ENCODE assay signal across 9 cellular contexts in the genomic region with DNA sequence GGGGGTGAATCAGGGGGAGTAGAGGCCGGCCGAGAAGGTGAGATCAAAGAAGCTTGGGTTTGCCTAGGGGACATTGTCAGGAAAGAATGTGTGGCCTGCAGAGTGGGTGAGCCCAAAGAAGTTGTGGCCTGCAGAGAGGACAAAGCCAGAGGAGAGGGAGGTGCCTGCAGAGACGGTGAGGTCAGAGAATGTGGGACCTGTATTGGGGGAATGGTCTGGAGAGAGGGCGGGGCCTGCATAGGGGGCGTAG. TPM values are rescaled to one million over a fixed set of nuclear protein-coding genes. Genes with fewer than 3 reads are reported as not detected.
DNase-seq lines count a peak whose midpoint lies in the region; ATAC-seq, FAIRE-seq and TF ChIP-seq lines count a peak whose summit lies in the region.
"Had no signal": no experiment of that assay in that cellular context is flagged by ENCODE, and none has a peak within 500 bp of the region (broad histone marks: within the 10 kb centered on the region; RNA-seq: fewer than 3 reads in every experiment).

No MANE protein-coding gene starts in this region.

- no peak overlapping the region for H3K9ac ChIP-seq in GM12878 (ENCODE audit: control insufficient read depth, insufficient read depth, low read length)

- BruUV-seq in GM12878 (replicated peaks; lab: Mats Ljungman, UMichigan) = no TSS peak

- no peaks in the 10 kb centered on the region for H3K9me3 Mint-ChIP-seq in CD4-positive, alpha-beta T cell

- intact Hi-C loops in CD4-positive, alpha-beta T cell (cut with DNase I, micrococcal nuclease) = no loop called here
- intact Hi-C loops in GM12878 (cut with micrococcal nuclease; ENCODE audit: unreplicated experiment) = no loop called here
- intact Hi-C loops in mucosa of descending colon (cut with DNase I, micrococcal nuclease) = no loop called here

- CTCF ChIA-PET in CD4-positive, alpha-beta T cell (lab: Charles Lee) = no interaction called here
- CTCF ChIA-PET in GM12878 (lab: Yijun Ruan, JAX) = interaction anchor here (0.6 kb wide), 1 partner anchor 381 kb away, joined by 3 read pairs; no protein-coding TSS in a partner anchor

- H3K27ac ChIP-seq in CD4-positive, alpha-beta T cell (ENCODE audit: low read depth, low read length) = no peak overlapping the region
- H3K27ac ChIP-seq in GM12878 (ENCODE audit: control insufficient read depth, insufficient read depth) (no peak overlapping the region), WERI-Rb-1 (no peak overlapping the region)

- H3K4me3 Mint-ChIP-seq in CD4-positive, alpha-beta T cell = peak overlapping the region; percentile 57

- H3K4me1 ChIP-seq in GM12878 (ENCODE audit: control insufficient read depth, insufficient read depth, low read length) (peaks cover 12% of the 10 kb centered on the region; the same call in 1 of the 2 replicates), mucosa of descending colon (ENCODE audit: low read depth) (peaks cover 35% of the 10 kb centered on the region)

- no peak for ATAC-seq in CD4-positive, alpha-beta T cell (ENCODE audit: poor library complexity)
- ATAC-seq in GM12878 (peak; percentile 47), mucosa of descending colon (peak; percentile 14)

- SMC1A ChIA-PET in GM12878 (lab: Charles Lee; ENCODE audit: uncharacterized antibody, unreplicated experiment) = no interaction called here

- no peak overlapping the region; the same call in 1 of the 2 replicates for H2AFZ ChIP-seq in GM12878 (ENCODE audit: control insufficient read depth, low read depth, low read length)

- WGBS in GM12878 (ENCODE audit: insufficient coverage, insufficient replicate concordance, low lambda C conversion rate, missing lambda C conversion rate) = 24% methylated on average over 5 of the region's 5 CpGs

- peaks cover 28% of the 10 kb centered on the region for H3K27me3 ChIP-seq in CD4-positive, alpha-beta T cell (ENCODE audit: control insufficient read depth, insufficient read depth, low read length)
- H3K27me3 ChIP-seq in GM12878 (replicated peaks in 1 of 2; ENCODE audit: control insufficient read depth in 2 of 2, insufficient read depth in 2 of 2, low read length in 1 of 2) (peaks cover 3% of the 10 kb centered on the region in 2 experiments; a peak in 3 of 4 replicates), WERI-Rb-1 (ENCODE audit: insufficient read depth, low read depth, severe bottlenecking) (no peaks in the 10 kb centered on the region)

- H3K27ac Mint-ChIP-seq in CD4-positive, alpha-beta T cell = no peak overlapping the region

- FAIRE-seq in GM12878 (lab: Jason Lieb, UNC) = no peak

- H3K4me2 ChIP-seq in GM12878 (ENCODE audit: control insufficient read depth, insufficient read depth) = 0 out of 2 replicates have a peak overlapping the region, but pooled peaks have one; percentile 78

- POLR2A ChIA-PET in CD4-positive, alpha-beta T cell (lab: Charles Lee) = interaction anchor here (0.6 to 1.1 kb wide), 3 partner anchors 32 to 49 kb away, joined by 3 read pairs; a partner anchor contains a TSS
- POLR2A ChIA-PET in GM12878 (lab: Charles Lee) = no interaction called here

- DNase-seq in CD4-positive, alpha-beta T cell = no peak
- DNase-seq in HuH-7 (ENCODE audit: low spot score) = peak; percentile 62
- DNase-seq in GM12878 (ENCODE audit: low read depth, low spot score) = no peak
- DNase-seq in mucosa of descending colon = no peak
- no peak for DNase-seq in dermis blood vessel endothelial cell
- DNase-seq in WERI-Rb-1 = no peak
- no peak for DNase-seq in C1 segment of cervical spinal cord (lab: John Stamatoyannopoulos, UW)
- DNase-seq in islet precursor cell = no peak

- H3K79me2 ChIP-seq in GM12878 (ENCODE audit: control insufficient read depth, insufficient read depth, low read length) = no peaks in the 10 kb centered on the region

- RAD21 ChIA-PET in GM12878 (lab: Charles Lee; ENCODE audit: unreplicated experiment) = no interaction called here

- H3K27me3 Mint-ChIP-seq in CD4-positive, alpha-beta T cell = peaks cover 32% of the 10 kb centered on the region

- TF ChIP-seq POLR2A in GM12878 (IDR thresholded peaks at IDR 0.05; ENCODE audit: low read depth, low read length) = no peak

- no peaks in the 10 kb centered on the region for H3K36me3 Mint-ChIP-seq in CD4-positive, alpha-beta T cell (ENCODE audit: low read depth)

- H3K9me3 ChIP-seq in CD4-positive, alpha-beta T cell (ENCODE audit: control insufficient read depth, low read length) = no peaks in the 10 kb centered on the region
- no peaks in the 10 kb centered on the region; the same call in 2 of the 3 replicates for H3K9me3 ChIP-seq in GM12878 (replicated peaks; ENCODE audit: control insufficient read depth, insufficient read depth, low read length)
- H3K9me3 ChIP-seq in mucosa of descending colon = no peaks in the 10 kb centered on the region
- no peaks in the 10 kb centered on the region for H3K9me3 ChIP-seq in WERI-Rb-1 (ENCODE audit: severe bottlenecking)

- TF ChIP-seq EP300 in GM12878 (IDR thresholded peaks at IDR 0.05; ENCODE audit: borderline replicate concordance in 1 of 2, control insufficient read depth in 1 of 2, low read depth in 2 of 2, low read length in 2 of 2) = no peak

- no peak overlapping the region for H3K4me3 ChIP-seq in GM12878
- no peak overlapping the region for H3K4me3 ChIP-seq in mucosa of descending colon
- no peak overlapping the region for H3K4me3 ChIP-seq in WERI-Rb-1 (ENCODE audit: low read depth, low read length)

- TF ChIP-seq CTCF in CD4-positive, alpha-beta T cell (IDR thresholded peaks at IDR 0.05) = no peak
- TF ChIP-seq CTCF in GM12878 (IDR thresholded peaks at IDR 0.05 in 2 of 3, conservative IDR thresholded peaks at IDR 0.05 in 1 of 3; ENCODE audit: control insufficient read depth in 2 of 3, extremely low read depth in 1 of 3, insufficient read depth in 1 of 3, low read depth in 3 of 3, low read length in 3 of 3) = no peak
- TF ChIP-seq CTCF in mucosa of descending colon (IDR thresholded peaks at IDR 0.05) = no peak
- no peak for TF ChIP-seq CTCF in WERI-Rb-1 (IDR thresholded peaks at IDR 0.05; ENCODE audit: low read depth, low read length)

- H4K20me1 ChIP-seq in GM12878 (ENCODE audit: control insufficient read depth, insufficient read depth) = no peaks in the 10 kb centered on the region

- no peak for TF ChIP-seq RAD21 in GM12878 (IDR thresholded peaks at IDR 0.05; ENCODE audit: insufficient read depth, low read depth, low read length)

- in situ Hi-C loops in GM12878 (cut with MboI) = no loop called here

- peaks cover 35% of the 10 kb centered on the region for H3K4me1 Mint-ChIP-seq in CD4-positive, alpha-beta T cell (ENCODE audit: low read depth)

- H3K36me3 ChIP-seq in GM12878 (ENCODE audit: control insufficient read depth in 2 of 2, insufficient read depth in 2 of 2, low read length in 1 of 2) (no peaks in the 10 kb centered on the region), mucosa of descending colon (ENCODE audit: low read depth) (no peaks in the 10 kb centered on the region), WERI-Rb-1 (peaks cover 55% of the 10 kb centered on the region)

RNA-seq across cellular contexts. Expression of a gene that starts 3.0 kb away (rescaled TPM):
- under 1 TPM; 0.25 to 0.30 TPM for total RNA-seq in CD4-positive, alpha-beta T cell
- not detected in 2 replicates for total RNA-seq in GM12878 (2013; cell fraction: nucleolus; rRNA removed)
- total RNA-seq in GM12878 (2014; rRNA removed) = not detected in 2 replicates
- not detected in 2 replicates for total RNA-seq in GM12878 (2014; rRNA removed; fragmentation: Illumina TruSeq; extraction: Trizol)
- total RNA-seq in GM12878 (2021) = 0.11 TPM in 1 of 2 replicates, not detected in the other
- polyA plus RNA-seq in GM12878 (2011; ENCODE audit: low read depth) = not detected
- polyA plus RNA-seq in GM12878 (2011; rRNA removed) = not detected in 2 replicates
- not detected in 2 replicates for polyA plus RNA-seq in GM12878 (2011; cell fraction: cytosol; rRNA removed)
- 0.03 TPM in 1 of 2 replicates, not detected in the other for polyA plus RNA-seq in GM12878 (2011; cell fraction: nucleus; rRNA removed)
- 0.08 and 0.14 TPM in 2 replicates for polyA plus RNA-seq in GM12878 (2012)
- not detected in 2 replicates for polyA plus RNA-seq in GM12878 (2014; fragmentation: Illumina TruSeq; extraction: Trizol)
- not detected for polyA plus RNA-seq in GM12878 (2014; fragmentation: Nextera tagmentation; extraction: Ambion mirVana)
- 0.04 TPM in 1 of 2 replicates, not detected in the other for polyA plus RNA-seq in GM12878 (2014; rRNA removed)
- not detected for polyA plus RNA-seq in GM12878 (2016; fragmentation: Nextera tagmentation; extraction: Ambion mirVana)
- not detected in 2 replicates for polyA minus RNA-seq in GM12878 (2011; rRNA and poly(A)+ RNA removed)
- not detected in 2 replicates for polyA minus RNA-seq in GM12878 (2011; cell fraction: cytosol; rRNA and poly(A)+ RNA removed)
- polyA minus RNA-seq in GM12878 (2011; cell fraction: nucleus; rRNA and poly(A)+ RNA removed) = not detected in 2 replicates
- total RNA-seq in mucosa of descending colon = under 1 TPM; 0.22 to 0.58 (median 0.23) TPM
- not detected in 2 replicates for total RNA-seq in dermis blood vessel endothelial cell
- total RNA-seq: dermis microvascular lymphatic vessel endothelial cell had no signal

RNA-seq across cellular contexts. Expression of a gene that starts 17.1 kb away (rescaled TPM):
- total RNA-seq in CD4-positive, alpha-beta T cell = not detected
- not detected in 2 replicates for total RNA-seq in GM12878 (2013; cell fraction: nucleolus; rRNA removed)
- total RNA-seq in GM12878 (2014; rRNA removed) = not detected in 2 replicates
- not detected in 2 replicates for total RNA-seq in GM12878 (2014; rRNA removed; fragmentation: Illumina TruSeq; extraction: Trizol)
- total RNA-seq in GM12878 (2021) = 0.16 TPM in 1 of 2 replicates, not detected in the other
- 0.05 TPM for polyA plus RNA-seq in GM12878 (2011; ENCODE audit: low read depth)
- polyA plus RNA-seq in GM12878 (2011; rRNA removed) = 0.04 TPM in 1 of 2 replicates, not detected in the other
- polyA plus RNA-seq in GM12878 (2011; cell fraction: cytosol; rRNA removed) = not detected in 2 replicates
- polyA plus RNA-seq in GM12878 (2011; cell fraction: nucleus; rRNA removed) = not detected in 2 replicates
- polyA plus RNA-seq in GM12878 (2012) = 0.20 TPM in 1 of 2 replicates, not detected in the other
- not detected in 2 replicates for polyA plus RNA-seq in GM12878 (2014; fragmentation: Illumina TruSeq; extraction: Trizol)
- not detected for polyA plus RNA-seq in GM12878 (2014; fragmentation: Nextera tagmentation; extraction: Ambion mirVana)
- polyA plus RNA-seq in GM12878 (2014; rRNA removed) = 0.11 and 0.32 TPM in 2 replicates
- under 1 TPM in 1 of 2 experiments, not detected in 1; 0.25 TPM for polyA plus RNA-seq in GM12878 (2016; fragmentation: Nextera tagmentation; extraction: Ambion mirVana)
- polyA minus RNA-seq in GM12878 (2011; rRNA and poly(A)+ RNA removed) = not detected in 2 replicates
- not detected in 2 replicates for polyA minus RNA-seq in GM12878 (2011; cell fraction: cytosol; rRNA and poly(A)+ RNA removed)
- 0.10 and 1.1 TPM in 2 replicates for polyA minus RNA-seq in GM12878 (2011; cell fraction: nucleus; rRNA and poly(A)+ RNA removed)
- 1 to 10 TPM in 2 of 3 donors, under 1 TPM in 1; 0.32 to 1.5 (median 1.3) TPM for total RNA-seq in mucosa of descending colon
- total RNA-seq in dermis blood vessel endothelial cell = 0.51 TPM in 2 replicates

RNA-seq across cellular contexts. Expression of a gene that starts 32.5 kb away (rescaled TPM):
- total RNA-seq in CD4-positive, alpha-beta T cell = 10 to 100 TPM; 81.7 to 82.3 TPM
- 19.3 and 24.7 TPM in 2 replicates for total RNA-seq in GM12878 (2013; cell fraction: nucleolus; rRNA removed)
- total RNA-seq in GM12878 (2014; rRNA removed) (9.7 and 13.4 TPM in 2 replicates), GM12878 (2014; rRNA removed; fragmentation: Illumina TruSeq; extraction: Trizol) (4.8 and 5.5 TPM in 2 replicates), GM12878 (2021) (30.6 and 32.2 TPM in 2 replicates), mucosa of descending colon (10 to 100 TPM; 31.5 to 49.2 (median 41.7) TPM), dermis blood vessel endothelial cell (10.4 and 18.8 TPM in 2 replicates)
- polyA plus RNA-seq in GM12878 (2011; ENCODE audit: low read depth) = 7.9 TPM
- polyA plus RNA-seq in GM12878 (2011; rRNA removed) (5.6 and 9.0 TPM in 2 replicates), GM12878 (2014; fragmentation: Illumina TruSeq; extraction: Trizol) (4.2 and 8.0 TPM in 2 replicates), GM12878 (2014; fragmentation: Nextera tagmentation; extraction: Ambion mirVana) (under 1 TPM; 0.34 to 0.95 TPM), GM12878 (2014; rRNA removed) (25.9 and 31.2 TPM in 2 replicates), GM12878 (2016; fragmentation: Nextera tagmentation; extraction: Ambion mirVana) (1 to 10 TPM; 3.5 to 4.5 TPM)
- polyA plus RNA-seq in GM12878 (2011; cell fraction: cytosol; rRNA removed) = 10.8 and 18.3 TPM in 2 replicates
- 37.2 and 41.6 TPM in 2 replicates for polyA plus RNA-seq in GM12878 (2011; cell fraction: nucleus; rRNA removed)
- 20.1 and 27.9 TPM in 2 replicates for polyA plus RNA-seq in GM12878 (2012)
- polyA minus RNA-seq in GM12878 (2011; rRNA and poly(A)+ RNA removed) = 5.4 and 11.6 TPM in 2 replicates
- 6.0 and 10.7 TPM in 2 replicates for polyA minus RNA-seq in GM12878 (2011; cell fraction: cytosol; rRNA and poly(A)+ RNA removed)
- polyA minus RNA-seq in GM12878 (2011; cell fraction: nucleus; rRNA and poly(A)+ RNA removed) = 9.4 and 11.8 TPM in 2 replicates

RNA-seq across cellular contexts. Expression of a gene that starts 41.2 kb away (rescaled TPM):
- 1 to 10 TPM; 5.2 to 6.0 TPM for total RNA-seq in CD4-positive, alpha-beta T cell
- 11.0 and 11.1 TPM in 2 replicates for total RNA-seq in GM12878 (2013; cell fraction: nucleolus; rRNA removed)
- total RNA-seq in GM12878 (2014; rRNA removed) (8.2 and 8.8 TPM in 2 replicates), GM12878 (2014; rRNA removed; fragmentation: Illumina TruSeq; extraction: Trizol) (5.7 and 6.4 TPM in 2 replicates), GM12878 (2021) (11.6 and 13.8 TPM in 2 replicates), mucosa of descending colon (10 to 100 TPM in 2 of 3 donors, 1 to 10 TPM in 1; 8.3 to 17.6 (median 11.4) TPM), dermis blood vessel endothelial cell (12.6 and 16.5 TPM in 2 replicates)
- polyA plus RNA-seq in GM12878 (2011; ENCODE audit: low read depth) = 2.1 TPM
- polyA plus RNA-seq in GM12878 (2011; rRNA removed) (1.9 and 4.3 TPM in 2 replicates), GM12878 (2014; fragmentation: Illumina TruSeq; extraction: Trizol) (3.4 and 5.5 TPM in 2 replicates), GM12878 (2014; fragmentation: Nextera tagmentation; extraction: Ambion mirVana) (under 1 TPM; 0.23 to 0.33 TPM), GM12878 (2014; rRNA removed) (10.4 and 10.8 TPM in 2 replicates), GM12878 (2016; fragmentation: Nextera tagmentation; extraction: Ambion mirVana) (1 to 10 TPM; 2.0 to 4.6 TPM)
- polyA plus RNA-seq in GM12878 (2011; cell fraction: cytosol; rRNA removed) = 7.1 and 7.3 TPM in 2 replicates
- 7.9 and 9.6 TPM in 2 replicates for polyA plus RNA-seq in GM12878 (2011; cell fraction: nucleus; rRNA removed)
- 5.7 and 6.0 TPM in 2 replicates for polyA plus RNA-seq in GM12878 (2012)
- 4.2 and 12.3 TPM in 2 replicates for polyA minus RNA-seq in GM12878 (2011; rRNA and poly(A)+ RNA removed)
- 1.3 and 2.2 TPM in 2 replicates for polyA minus RNA-seq in GM12878 (2011; cell fraction: cytosol; rRNA and poly(A)+ RNA removed)
- 4.1 and 6.5 TPM in 2 replicates for polyA minus RNA-seq in GM12878 (2011; cell fraction: nucleus; rRNA and poly(A)+ RNA removed)

RNA-seq across cellular contexts. Expression of a gene that starts 43.4 kb away (rescaled TPM):
- 1 to 10 TPM; 1.1 to 1.2 TPM for total RNA-seq in CD4-positive, alpha-beta T cell
- not detected in 2 replicates for total RNA-seq in GM12878 (2013; cell fraction: nucleolus; rRNA removed)
- total RNA-seq in GM12878 (2014; rRNA removed) (not detected in 2 replicates), GM12878 (2014; rRNA removed; fragmentation: Illumina TruSeq; extraction: Trizol) (not detected in 2 replicates), GM12878 (2021) (0.16 and 0.23 TPM in 2 replicates), mucosa of descending colon (under 1 TPM in 1 of 3 donors, not detected in 2; 0.79 TPM), dermis blood vessel endothelial cell (0.19 TPM in 1 of 2 replicates, not detected in the other)
- polyA plus RNA-seq in GM12878 (2011; ENCODE audit: low read depth) = not detected
- polyA plus RNA-seq in GM12878 (2011; rRNA removed) (not detected in 2 replicates), GM12878 (2014; fragmentation: Illumina TruSeq; extraction: Trizol) (not detected in 2 replicates), GM12878 (2014; fragmentation: Nextera tagmentation; extraction: Ambion mirVana) (not detected), GM12878 (2014; rRNA removed) (0.55 TPM in 1 of 2 replicates, not detected in the other), GM12878 (2016; fragmentation: Nextera tagmentation; extraction: Ambion mirVana) (under 1 TPM in 1 of 2 experiments, not detected in 1; 0.20 TPM)
- 0.15 TPM in 1 of 2 replicates, not detected in the other for polyA plus RNA-seq in GM12878 (2011; cell fraction: cytosol; rRNA removed)
- 0.09 and 0.15 TPM in 2 replicates for polyA plus RNA-seq in GM12878 (2011; cell fraction: nucleus; rRNA removed)
- 0.15 TPM in 1 of 2 replicates, not detected in the other for polyA plus RNA-seq in GM12878 (2012)
- not detected in 2 replicates for polyA minus RNA-seq in GM12878 (2011; rRNA and poly(A)+ RNA removed)
- polyA minus RNA-seq in GM12878 (2011; cell fraction: cytosol; rRNA and poly(A)+ RNA removed) = not detected in 2 replicates
- polyA minus RNA-seq in GM12878 (2011; cell fraction: nucleus; rRNA and poly(A)+ RNA removed) = 1.2 TPM in 1 of 2 replicates, not detected in the other
